ENCODE assay signal across 8 cellular contexts in the genomic region with DNA sequence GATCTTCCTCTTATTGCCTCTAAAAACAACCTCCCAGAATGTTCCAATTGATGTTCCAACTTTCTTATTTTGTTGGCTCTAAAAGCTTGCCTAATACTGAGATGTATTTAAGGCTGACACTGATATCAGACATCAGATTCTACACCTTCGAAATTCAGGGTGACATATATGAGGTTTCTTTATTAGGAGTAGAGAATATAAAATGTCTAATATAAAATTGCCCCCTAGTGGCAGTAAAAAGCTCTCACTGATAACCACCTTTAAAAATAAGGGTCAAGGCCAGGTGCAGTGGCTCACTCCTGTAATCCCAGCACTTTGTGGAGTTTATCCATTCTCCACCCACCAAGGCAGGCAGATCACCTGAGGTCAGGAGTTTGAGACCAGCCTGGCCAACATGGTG.
A peak's percentile ranks its signal among the peaks of the same experiment; 100 is the strongest.
DNase-seq lines count a peak whose midpoint lies in the region; ATAC-seq lines count a peak whose summit lies in the region.

No MANE protein-coding gene starts in this region.

- DNase-seq in NCI-H1417 (lab: John Stamatoyannopoulos, UW), result peak in 2 of 3 experiments; percentile 31 to 57
- DNase-seq in NCI-H1417 treated with DMSO at 0.1 percent for 48 hours (lab: John Stamatoyannopoulos, UW), result no peak
- DNase-seq in SK-MEL-5 (ENCODE audit: low read depth, low spot score), result peak; percentile 37
- peak; percentile 31 for DNase-seq in kidney tubule cell (ENCODE audit: low spot score)
- no peak for DNase-seq in NCI-H1930 (lab: John Stamatoyannopoulos, UW)
- no peak for DNase-seq in inferior parietal cortex (ENCODE audit: extremely low spot score)
- DNase-seq in substantia nigra (lab: John Stamatoyannopoulos, UW), result no peak

- ATAC-seq in HG03520 (IDR thresholded peaks at IDR 0.05; ENCODE audit: unreplicated experiment), result peak; percentile 57

- no peak overlapping the region for H3K27ac ChIP-seq in substantia nigra (ENCODE audit: low read depth, low read length, poor library complexity, severe bottlenecking)

- in situ Hi-C loops in SK-MEL-5 (cut with HindIII; ENCODE audit: low pct_unique_long_range_greater_than_20kb, low sequenced_read_pairs), result no loop called here

Comparison
In these comparisons a context has a peak if more than half of its experiments do, and no peak if none do; other contexts are left out.
1. DNase-seq: peak in NCI-H1417 (2 of 3), SK-MEL-5 (single experiment) and kidney tubule cell (single experiment); none in NCI-H1417 treated with DMSO at 0.1 percent for 48 hours (single experiment), NCI-H1930 (0 of 2), inferior parietal cortex (single experiment) and substantia nigra (0 of 49).